Comparison of ENCODE assay signal across 18 cellular contexts in genomic region chr2:26576565-26577441, GRCh38.
A peak's percentile ranks its signal among the peaks of the same experiment; 100 is the strongest.
DNase-seq lines count a peak whose midpoint lies in the region; ATAC-seq, FAIRE-seq and TF ChIP-seq lines count a peak whose summit lies in the region.
"Had no signal": no experiment of that assay in that cellular context is flagged by ENCODE, and none has a peak within 500 bp of the region (broad histone marks: within the 10 kb centered on the region; RNA-seq: fewer than 3 reads in every experiment).

No MANE protein-coding gene starts in this region.

- H3K27me3 ChIP-seq in upper lobe of right lung: peaks cover 19% of the 10 kb centered on the region
- H3K27me3 ChIP-seq: body of pancreas, right lobe of liver had no signal

- no peaks in the 10 kb centered on the region for H3K4me1 ChIP-seq in upper lobe of right lung
- H3K4me1 ChIP-seq: body of pancreas, right lobe of liver had no signal

- no peak overlapping the region for H3K27ac Mint-ChIP-seq in activated naive CD8-positive, alpha-beta T cell treated with anti-CD3 and anti-CD28 coated beads, Interleukin-2, amount 10 ng/mL, durations not matched to agents 7 days and 5 days
- no peak overlapping the region for H3K27ac Mint-ChIP-seq in activated naive CD8-positive, alpha-beta T cell treated with anti-CD3 and anti-CD28 coated beads for 36 hours
- no peak overlapping the region for H3K27ac Mint-ChIP-seq in chondrocyte (ENCODE audit: unreplicated experiment)
- H3K27ac Mint-ChIP-seq: activated CD4-positive, alpha-beta memory T cell treated with anti-CD3 and anti-CD28 coated beads, Interleukin-2, amount 10 ng/mL, durations not matched to agents 7 days and 5 days; activated naive CD8-positive, alpha-beta T cell; CD4-positive, CD25-positive, alpha-beta regulatory T cell; IgD-negative memory B cell; stimulated activated effector memory CD8-positive, alpha-beta T cell treated with anti-CD3 and anti-CD28 coated beads, Interleukin-12 subunit alpha, Interleukin-12 subunit beta, amount 100 ng/mL, for 72 hours had no signal

- ATAC-seq in activated naive CD8-positive, alpha-beta T cell treated with anti-CD3 and anti-CD28 coated beads, Interleukin-2, amount 10 ng/mL, durations not matched to agents 7 days and 5 days (ENCODE audit: low read depth): no peak
- no peak for ATAC-seq in upper lobe of right lung
- ATAC-seq in GM19397 (IDR thresholded peaks at IDR 0.05; ENCODE audit: unreplicated experiment): no peak
- ATAC-seq in HG03571 (IDR thresholded peaks at IDR 0.05; ENCODE audit: unreplicated experiment): no peak

- POLR2A ChIA-PET in activated naive CD8-positive, alpha-beta T cell treated with anti-CD3 and anti-CD28 coated beads, Interleukin-2, amount 10 ng/mL, durations not matched to agents 7 days and 5 days (lab: Charles Lee): no interaction called here

- peak; percentile 24 for DNase-seq in activated naive CD8-positive, alpha-beta T cell treated with anti-CD3 and anti-CD28 coated beads, Interleukin-2, amount 10 ng/mL, durations not matched to agents 7 days and 5 days
- DNase-seq in activated naive CD8-positive, alpha-beta T cell treated with anti-CD3 and anti-CD28 coated beads for 36 hours: no peak
- peak; percentile 85 for DNase-seq in NCI-H146 treated with DMSO at 0.1 percent for 48 hours (lab: John Stamatoyannopoulos, UW; ENCODE audit: unreplicated experiment)
- DNase-seq in chondrocyte (ENCODE audit: low spot score): peak; percentile 66
- DNase-seq in upper lobe of right lung: peak; percentile 56
- no peak for DNase-seq in GM12892 (ENCODE audit: insufficient read length)

- TF ChIP-seq CTCF in chondrocyte (IDR thresholded peaks at IDR 0.05) (no peak), upper lobe of right lung (IDR thresholded peaks at IDR 0.05) (no peak)

- no peak overlapping the region for H3K27ac ChIP-seq in upper lobe of right lung
- H3K27ac ChIP-seq: body of pancreas, coronary artery, right lobe of liver, thoracic aorta had no signal

- H3K36me3 ChIP-seq in upper lobe of right lung: no peaks in the 10 kb centered on the region
- H3K36me3 ChIP-seq: MG63, right lobe of liver, thoracic aorta had no signal

- intact Hi-C loops in upper lobe of right lung (cut with DNase I): no loop called here

- no peak overlapping the region for H3K4me3 Mint-ChIP-seq in activated naive CD8-positive, alpha-beta T cell treated with anti-CD3 and anti-CD28 coated beads, Interleukin-2, amount 10 ng/mL, durations not matched to agents 7 days and 5 days
- H3K4me3 Mint-ChIP-seq in activated naive CD8-positive, alpha-beta T cell treated with anti-CD3 and anti-CD28 coated beads for 36 hours: no peak overlapping the region
- H3K4me3 Mint-ChIP-seq in chondrocyte (ENCODE audit: unreplicated experiment): no peak overlapping the region
- H3K4me3 Mint-ChIP-seq: activated CD4-positive, alpha-beta memory T cell treated with anti-CD3 and anti-CD28 coated beads, Interleukin-2, amount 10 ng/mL, durations not matched to agents 7 days and 5 days; activated naive CD8-positive, alpha-beta T cell; CD4-positive, CD25-positive, alpha-beta regulatory T cell; IgD-negative memory B cell; stimulated activated effector memory CD8-positive, alpha-beta T cell treated with anti-CD3 and anti-CD28 coated beads, Interleukin-12 subunit alpha, Interleukin-12 subunit beta, amount 100 ng/mL, for 72 hours had no signal

- no peak overlapping the region for H3K4me3 ChIP-seq in upper lobe of right lung
- H3K4me3 ChIP-seq: body of pancreas, coronary artery, MG63, right lobe of liver, thoracic aorta had no signal

- peaks cover 21% of the 10 kb centered on the region for H3K27me3 Mint-ChIP-seq in activated naive CD8-positive, alpha-beta T cell treated with anti-CD3 and anti-CD28 coated beads, Interleukin-2, amount 10 ng/mL, durations not matched to agents 7 days and 5 days
- H3K27me3 Mint-ChIP-seq in activated naive CD8-positive, alpha-beta T cell treated with anti-CD3 and anti-CD28 coated beads for 36 hours: peaks cover 26% of the 10 kb centered on the region
- peaks cover 55% of the 10 kb centered on the region for H3K27me3 Mint-ChIP-seq in chondrocyte (ENCODE audit: low read depth)

- no peak for TF ChIP-seq POLR2A in GM12892 (IDR thresholded peaks at IDR 0.05; ENCODE audit: low read depth, low read length)

- H3K4me1 Mint-ChIP-seq in activated naive CD8-positive, alpha-beta T cell treated with anti-CD3 and anti-CD28 coated beads, Interleukin-2, amount 10 ng/mL, durations not matched to agents 7 days and 5 days: peaks cover 4% of the 10 kb centered on the region
- peaks cover 4% of the 10 kb centered on the region for H3K4me1 Mint-ChIP-seq in activated naive CD8-positive, alpha-beta T cell treated with anti-CD3 and anti-CD28 coated beads for 36 hours
- peaks cover 3% of the 10 kb centered on the region for H3K4me1 Mint-ChIP-seq in chondrocyte (ENCODE audit: low read depth)
- H3K4me1 Mint-ChIP-seq: activated CD4-positive, alpha-beta memory T cell treated with anti-CD3 and anti-CD28 coated beads, Interleukin-2, amount 10 ng/mL, durations not matched to agents 7 days and 5 days; IgD-negative memory B cell had no signal

- no peaks in the 10 kb centered on the region for H3K9me3 ChIP-seq in upper lobe of right lung
- H3K9me3 ChIP-seq: body of pancreas, MG63, right lobe of liver, thoracic aorta had no signal

- H3K36me3 Mint-ChIP-seq in activated naive CD8-positive, alpha-beta T cell treated with anti-CD3 and anti-CD28 coated beads, Interleukin-2, amount 10 ng/mL, durations not matched to agents 7 days and 5 days: no peaks in the 10 kb centered on the region
- H3K36me3 Mint-ChIP-seq in activated naive CD8-positive, alpha-beta T cell treated with anti-CD3 and anti-CD28 coated beads for 36 hours: no peaks in the 10 kb centered on the region
- H3K36me3 Mint-ChIP-seq in chondrocyte (ENCODE audit: low read depth): peaks cover 2% of the 10 kb centered on the region
- H3K36me3 Mint-ChIP-seq: activated naive CD8-positive, alpha-beta T cell; CD4-positive, CD25-positive, alpha-beta regulatory T cell; IgD-negative memory B cell; stimulated activated effector memory CD8-positive, alpha-beta T cell treated with anti-CD3 and anti-CD28 coated beads, Interleukin-12 subunit alpha, Interleukin-12 subunit beta, amount 100 ng/mL, for 72 hours had no signal

- no peak for FAIRE-seq in GM12892 (lab: Jason Lieb, UNC)

- H3K9me3 Mint-ChIP-seq in activated naive CD8-positive, alpha-beta T cell treated with anti-CD3 and anti-CD28 coated beads, Interleukin-2, amount 10 ng/mL, durations not matched to agents 7 days and 5 days: no peaks in the 10 kb centered on the region
- no peaks in the 10 kb centered on the region for H3K9me3 Mint-ChIP-seq in activated naive CD8-positive, alpha-beta T cell treated with anti-CD3 and anti-CD28 coated beads for 36 hours
- H3K9me3 Mint-ChIP-seq in chondrocyte (ENCODE audit: low read depth): no peaks in the 10 kb centered on the region
- H3K9me3 Mint-ChIP-seq: activated CD4-positive, alpha-beta memory T cell treated with anti-CD3 and anti-CD28 coated beads, Interleukin-2, amount 10 ng/mL, durations not matched to agents 7 days and 5 days; IgD-negative memory B cell; stimulated activated effector memory CD8-positive, alpha-beta T cell treated with anti-CD3 and anti-CD28 coated beads, Interleukin-12 subunit alpha, Interleukin-12 subunit beta, amount 100 ng/mL, for 72 hours had no signal

Comparison
In these comparisons a context has a peak if more than half of its experiments do, and no peak if none do; other contexts are left out.
1. DNase-seq: peak in activated naive CD8-positive, alpha-beta T cell treated with anti-CD3 and anti-CD28 coated beads, Interleukin-2, amount 10 ng/mL, durations not matched to agents 7 days and 5 days (single experiment), NCI-H146 treated with DMSO at 0.1 percent for 48 hours (single experiment), chondrocyte (single experiment) and upper lobe of right lung (single experiment); none in activated naive CD8-positive, alpha-beta T cell treated with anti-CD3 and anti-CD28 coated beads for 36 hours (single experiment) and GM12892 (single experiment).